In genomic region chr3:184339451-184340135, GRCh38 we compare ENCODE assay signal across 6 cellular contexts. TPM values are rescaled to one million over a fixed set of nuclear protein-coding genes. Genes with fewer than 3 reads are reported as not detected.
"Had no signal": no experiment of that assay in that cellular context is flagged by ENCODE, and none has a peak within 500 bp of the region (broad histone marks: within the 10 kb centered on the region; RNA-seq: fewer than 3 reads in every experiment).

No MANE protein-coding gene starts in this region.

RNA-seq across cellular contexts. Expression of gene THPO, which starts 38.4 kb away (rescaled TPM):
- total RNA-seq: activated B cell treated with CpG ODN at 0.5 μM for 24 hours; activated CD4-positive, alpha-beta T cell treated with anti-CD3 and anti-CD28 coated beads for 36 hours; activated naive CD4-positive, alpha-beta T cell treated with anti-CD3 and anti-CD28 coated beads, Interleukin-2, amount 50 U/mL, for 72 hours; activated T-helper 17 cell treated with anti-CD3 and anti-CD28 coated beads, Interleukin-2, amount 50 U/mL, for 72 hours; ascending aorta; occipital lobe had no signal
